In genomic region chr6:21984551-21984950, GRCh38 we compare ENCODE assay signal across 23 cellular contexts.
"Had no signal": no experiment of that assay in that cellular context is flagged by ENCODE, and none has a peak within 500 bp of the region (broad histone marks: within the 10 kb centered on the region; RNA-seq: fewer than 3 reads in every experiment).

No MANE protein-coding gene starts in this region.

- H3K27ac ChIP-seq: body of pancreas, heart right ventricle, transverse colon had no signal

- H3K4me3 Mint-ChIP-seq: activated CD4-positive, alpha-beta T cell treated with anti-CD3 and anti-CD28 coated beads for 36 hours; activated naive CD8-positive, alpha-beta T cell treated with anti-CD3 and anti-CD28 coated beads for 36 hours; memory B cell; stimulated activated naive B cell treated with anti-CD40 and anti-IgM and Interleukin-4, amounts not matched to agents 10 μg/mL and 1 μg/mL and 100 μg/mL, for 72 hours; T-helper 1 cell treated with Interleukin-12 subunit alpha and Interleukin-12 subunit beta and Interleukin-4 antibody, amounts not matched to agents 30 μg/mL and 1 μg/mL, for 36 hours; WTC11 had no signal

- DNase-seq: activated CD4-positive, alpha-beta T cell treated with anti-CD3 and anti-CD28 coated beads for 36 hours; activated CD4-positive, alpha-beta T cell treated with anti-CD3 and anti-CD28 coated beads, Interleukin-2, amount 50 U/mL, for 48 hours; activated naive CD4-positive, alpha-beta T cell treated with Interleukin-2 at 50 U/mL for 16 hours; activated naive CD8-positive, alpha-beta T cell treated with anti-CD3 and anti-CD28 coated beads for 36 hours; activated T-cell treated with anti-CD3 and anti-CD28 coated beads, Interleukin-2, amount 50 U/mL, for 48 hours; amniotic stem cell; body of pancreas; effector CD8-positive, alpha-beta T cell; heart right ventricle; left colon; nucleus accumbens; stimulated activated CD4-positive, alpha-beta T cell treated with anti-CD3 and anti-CD28 coated beads, Interleukin-15, amount 100 ng/mL, for 24 hours; stimulated activated CD8-positive, alpha-beta memory T cell treated with anti-CD3 and anti-CD28 coated beads, Interleukin-4, amount 100 ng/mL, for 48 hours; stimulated activated naive B cell treated with anti-CD40 and anti-IgM and Interleukin-4, amounts not matched to agents 10 μg/mL and 1 μg/mL and 100 μg/mL, for 72 hours; T1000; transverse colon had no signal

- H3K9me3 Mint-ChIP-seq: activated naive CD8-positive, alpha-beta T cell treated with anti-CD3 and anti-CD28 coated beads for 36 hours; T-helper 1 cell treated with Interleukin-12 subunit alpha and Interleukin-12 subunit beta and Interleukin-4 antibody, amounts not matched to agents 30 μg/mL and 1 μg/mL, for 36 hours had no signal

- H3K9me3 ChIP-seq: body of pancreas, transverse colon had no signal

- FAIRE-seq: keratinocyte, urothelium cell line had no signal

- H3K27me3 ChIP-seq: body of pancreas, heart right ventricle, transverse colon had no signal

- H3K27ac Mint-ChIP-seq: activated CD4-positive, alpha-beta T cell treated with anti-CD3 and anti-CD28 coated beads for 36 hours; activated naive CD8-positive, alpha-beta T cell treated with anti-CD3 and anti-CD28 coated beads for 36 hours; memory B cell; stimulated activated naive B cell treated with anti-CD40 and anti-IgM and Interleukin-4, amounts not matched to agents 10 μg/mL and 1 μg/mL and 100 μg/mL, for 72 hours; T-helper 1 cell treated with Interleukin-12 subunit alpha and Interleukin-12 subunit beta and Interleukin-4 antibody, amounts not matched to agents 30 μg/mL and 1 μg/mL, for 36 hours; WTC11 had no signal

- H3K36me3 ChIP-seq: heart right ventricle, transverse colon had no signal

- H3K36me3 Mint-ChIP-seq: activated naive CD8-positive, alpha-beta T cell treated with anti-CD3 and anti-CD28 coated beads for 36 hours; memory B cell; stimulated activated naive B cell treated with anti-CD40 and anti-IgM and Interleukin-4, amounts not matched to agents 10 μg/mL and 1 μg/mL and 100 μg/mL, for 72 hours had no signal

- H3K27me3 Mint-ChIP-seq: activated CD4-positive, alpha-beta T cell treated with anti-CD3 and anti-CD28 coated beads for 36 hours; memory B cell had no signal

- H3K4me3 ChIP-seq: body of pancreas, heart right ventricle, smooth muscle cell, transverse colon had no signal

- H3K4me2 ChIP-seq: smooth muscle cell had no signal

- H3K4me1 Mint-ChIP-seq: memory B cell had no signal

- ATAC-seq: activated CD4-positive, alpha-beta T cell treated with anti-CD3 and anti-CD28 coated beads for 36 hours; body of pancreas; heart right ventricle; left colon; sciatic nerve; stimulated activated naive B cell treated with anti-CD40 and anti-IgM and Interleukin-4, amounts not matched to agents 10 μg/mL and 1 μg/mL and 100 μg/mL, for 72 hours; WTC11 had no signal
